1 cellular context compared by ENCODE assay signal in genomic region chr2:64767670-64768425, GRCh38.
A peak's percentile ranks its signal among the peaks of the same experiment; 100 is the strongest.
TF ChIP-seq lines count a peak whose summit lies in the region.

No MANE protein-coding gene starts in this region.

TF ChIP-seq in HepG2, 621 proteins besides CTCF, POLR2A, EP300 and RAD21 (continued from another document and continues in another):
- TF ChIP-seq RERE (CRISPR knock-in tag; IDR thresholded peaks at IDR 0.05; ENCODE audit: low read depth) (no peak), GABPB1 (CRISPR knock-in tag; IDR thresholded peaks at IDR 0.05) (peak; percentile 72; the same call in 1 of the 2 replicates), IRF1 (CRISPR knock-in tag; IDR thresholded peaks at IDR 0.05; ENCODE audit: low read depth) (no peak), RBAK (CRISPR knock-in tag; IDR thresholded peaks at IDR 0.05) (no peak), ZBTB33 (CRISPR knock-in tag; IDR thresholded peaks at IDR 0.05) (no peak), FOSL2 (CRISPR knock-in tag; IDR thresholded peaks at IDR 0.05) (peak; percentile 82), CREBL2 (CRISPR knock-in tag; IDR thresholded peaks at IDR 0.05; ENCODE audit: borderline replicate concordance) (no peak), TAF15 (IDR thresholded peaks at IDR 0.05; ENCODE audit: low read depth, low read length, poor library complexity, severe bottlenecking) (peak; percentile 88), ZNF547 (CRISPR knock-in tag; IDR thresholded peaks at IDR 0.05) (peak; percentile 81; the same call in 1 of the 2 replicates), RELA (CRISPR knock-in tag; IDR thresholded peaks at IDR 0.05) (0 out of 2 replicates have a peak, but pooled peaks have one; percentile 70), ELF4 (CRISPR knock-in tag; IDR thresholded peaks at IDR 0.05; ENCODE audit: borderline replicate concordance) (no peak), REST (IDR thresholded peaks at IDR 0.05; ENCODE audit: borderline replicate concordance in 1 of 2, low read depth in 1 of 2, low read length in 2 of 2) (no peak), TRIM24 (CRISPR knock-in tag; IDR thresholded peaks at IDR 0.05) (no peak), RFX5 (IDR thresholded peaks at IDR 0.05; ENCODE audit: low read depth, low read length) (no peak), TARDBP (CRISPR knock-in tag; IDR thresholded peaks at IDR 0.05) (no peak), ZNF256 (CRISPR knock-in tag; conservative IDR thresholded peaks at IDR 0.05) (no peak), ZNF552 (CRISPR knock-in tag; IDR thresholded peaks at IDR 0.05; ENCODE audit: borderline replicate concordance) (no peak), ZMAT3 (CRISPR knock-in tag; conservative IDR thresholded peaks at IDR 0.05) (no peak), E2F5 (CRISPR knock-in tag; conservative IDR thresholded peaks at IDR 0.05) (no peak), ZNF20 (CRISPR knock-in tag; IDR thresholded peaks at IDR 0.05) (no peak), LBX2 (CRISPR knock-in tag; IDR thresholded peaks at IDR 0.05; ENCODE audit: borderline replicate concordance) (no peak), NONO (IDR thresholded peaks at IDR 0.05) (no peak), NONO (CRISPR knock-in tag; conservative IDR thresholded peaks at IDR 0.05) (peak; percentile 70), DZIP1 (CRISPR knock-in tag; IDR thresholded peaks at IDR 0.05) (no peak), ZNF598 (CRISPR knock-in tag; IDR thresholded peaks at IDR 0.05; ENCODE audit: borderline replicate concordance) (peak; percentile 52; the same call in 1 of the 2 replicates), SNAPC2 (CRISPR knock-in tag; IDR thresholded peaks at IDR 0.05) (no peak), ZNF792 (CRISPR knock-in tag; IDR thresholded peaks at IDR 0.05) (no peak), ATF4 (CRISPR knock-in tag; IDR thresholded peaks at IDR 0.05) (peak in 1 of 2 experiments; percentile 49; a peak in 1 of 4 replicates), ZNF296 (CRISPR knock-in tag; conservative IDR thresholded peaks at IDR 0.05) (no peak), ZNF512B (CRISPR knock-in tag; IDR thresholded peaks at IDR 0.05; ENCODE audit: borderline replicate concordance) (0 out of 2 replicates have a peak, but pooled peaks have one; percentile 36), ZNF784 (CRISPR knock-in tag; IDR thresholded peaks at IDR 0.05; ENCODE audit: borderline replicate concordance) (no peak), HNF4A (CRISPR knock-in tag; IDR thresholded peaks at IDR 0.05) (no peak), NR1H2 (CRISPR knock-in tag; IDR thresholded peaks at IDR 0.05; ENCODE audit: borderline replicate concordance, low read depth) (no peak), TERF1 (CRISPR knock-in tag; IDR thresholded peaks at IDR 0.05) (no peak), ZNF124 (CRISPR knock-in tag; IDR thresholded peaks at IDR 0.05) (no peak)
